In genomic region chr9:114483499-114483898, GRCh38 we compare ENCODE assay signal across 19 cellular contexts. TPM values are rescaled to one million over a fixed set of nuclear protein-coding genes. Genes with fewer than 3 reads are reported as not detected.
DNase-seq lines count a peak whose midpoint lies in the region; ATAC-seq and TF ChIP-seq lines count a peak whose summit lies in the region.
"Had no signal": no experiment of that assay in that cellular context is flagged by ENCODE, and none has a peak within 500 bp of the region (broad histone marks: within the 10 kb centered on the region; RNA-seq: fewer than 3 reads in every experiment).

No MANE protein-coding gene starts in this region.

- WGBS in right lobe of liver (ENCODE audit: insufficient coverage, low coverage, low lambda C conversion rate, missing lambda C conversion rate): 87% methylated on average over 3 of the region's 3 CpGs

- TF ChIP-seq CTCF in breast epithelium (IDR thresholded peaks at IDR 0.05) (no peak), VCaP (conservative IDR thresholded peaks at IDR 0.05) (no peak), right lobe of liver (IDR thresholded peaks at IDR 0.05) (no peak)

- intact Hi-C loops in breast epithelium (cut with DNase I; ENCODE audit: low total_unique reads): no loop called here
- intact Hi-C loops in right lobe of liver (cut with DNase I): loop anchor here in 1 of 2 donors (10.0 kb wide), 1 partner anchor 171 kb away; the partner anchor contains the start of gene TEX53

- H3K4me3 ChIP-seq in breast epithelium: no peak overlapping the region
- no peak overlapping the region for H3K4me3 ChIP-seq in right lobe of liver
- H3K4me3 ChIP-seq: BLaER1 treated with 17β-estradiol and CSF1 and Interleukin-3, amounts not matched to agents 10 nM and 100 nM; MG63 had no signal

- ATAC-seq in stimulated activated memory B cell treated with anti-CD40 and anti-IgM and Interleukin-4, amounts not matched to agents 10 μg/mL and 1 μg/mL and 100 μg/mL, for 72 hours: no peak
- ATAC-seq in HG03196 (IDR thresholded peaks at IDR 0.05; ENCODE audit: unreplicated experiment): no peak
- no peak for ATAC-seq in right lobe of liver

- TF ChIP-seq POLR2A in breast epithelium (IDR thresholded peaks at IDR 0.05) (no peak), right lobe of liver (IDR thresholded peaks at IDR 0.05) (no peak)

- H3K4me1 ChIP-seq in breast epithelium (no peaks in the 10 kb centered on the region), right lobe of liver (no peaks in the 10 kb centered on the region)

- no peaks in the 10 kb centered on the region for H3K27me3 Mint-ChIP-seq in stimulated activated memory B cell treated with anti-CD40 and anti-IgM and Interleukin-4, amounts not matched to agents 10 μg/mL and 1 μg/mL and 100 μg/mL, for 72 hours
- H3K27me3 Mint-ChIP-seq: IgD-negative memory B cell had no signal

- in situ Hi-C loops in T47D (cut with HindIII; ENCODE audit: low pct_unique_long_range_greater_than_20kb, low sequenced_read_pairs): no loop called here

- no peaks in the 10 kb centered on the region for H3K36me3 ChIP-seq in breast epithelium
- no peaks in the 10 kb centered on the region for H3K36me3 ChIP-seq in right lobe of liver
- H3K36me3 ChIP-seq: BLaER1 treated with 17β-estradiol and CSF1 and Interleukin-3, amounts not matched to agents 10 nM and 100 nM; MG63 had no signal

- DNase-seq in T47D (ENCODE audit: low read depth in 1 of 2, low spot score in 1 of 2) (peak; percentile 38 to 74), breast epithelium (ENCODE audit: low spot score in 2 of 2) (no peak), NCI-H146 (lab: John Stamatoyannopoulos, UW) (peak; percentile 8), right lobe of liver (no peak)
- DNase-seq in stimulated activated CD4-positive, alpha-beta T cell treated with anti-CD3 and anti-CD28 coated beads, Interleukin-1b, Interleukin-23, amount 100 ng/mL, for 48 hours: no peak
- DNase-seq: CD8-positive, alpha-beta memory T cell; GDM1; H7; Karpas-422; MG63; NCI-H1092 treated with DMSO at 0.1 percent for 48 hours; NCI-H187; NCI-H2107; NCI-H524 had no signal

- peak overlapping the region; percentile 92 for H3K27ac Mint-ChIP-seq in stimulated activated memory B cell treated with anti-CD40 and anti-IgM and Interleukin-4, amounts not matched to agents 10 μg/mL and 1 μg/mL and 100 μg/mL, for 72 hours

- H3K9me3 ChIP-seq in breast epithelium (no peaks in the 10 kb centered on the region), right lobe of liver (no peaks in the 10 kb centered on the region)
- H3K9me3 ChIP-seq: BLaER1 treated with 17β-estradiol and CSF1 and Interleukin-3, amounts not matched to agents 10 nM and 100 nM; MG63 had no signal

- H3K27ac ChIP-seq in breast epithelium: no peak overlapping the region
- 0 out of 2 replicates have a peak overlapping the region, but pooled peaks have one; percentile 15 for H3K27ac ChIP-seq in VCaP
- no peak overlapping the region for H3K27ac ChIP-seq in right lobe of liver
- H3K27ac ChIP-seq: BLaER1 treated with 17β-estradiol and CSF1 and Interleukin-3, amounts not matched to agents 10 nM and 100 nM had no signal

- H3K4me1 Mint-ChIP-seq in stimulated activated memory B cell treated with anti-CD40 and anti-IgM and Interleukin-4, amounts not matched to agents 10 μg/mL and 1 μg/mL and 100 μg/mL, for 72 hours: peaks cover 67% of the 10 kb centered on the region

- no peaks in the 10 kb centered on the region for H3K27me3 ChIP-seq in breast epithelium
- H3K27me3 ChIP-seq in right lobe of liver: no peaks in the 10 kb centered on the region
- H3K27me3 ChIP-seq: BLaER1 treated with 17β-estradiol and CSF1 and Interleukin-3, amounts not matched to agents 10 nM and 100 nM; MG63 had no signal

- no peaks in the 10 kb centered on the region for H3K9me3 Mint-ChIP-seq in stimulated activated memory B cell treated with anti-CD40 and anti-IgM and Interleukin-4, amounts not matched to agents 10 μg/mL and 1 μg/mL and 100 μg/mL, for 72 hours
- H3K9me3 Mint-ChIP-seq: CD8-positive, alpha-beta memory T cell; IgD-negative memory B cell had no signal

- no peak overlapping the region for H3K4me3 Mint-ChIP-seq in stimulated activated memory B cell treated with anti-CD40 and anti-IgM and Interleukin-4, amounts not matched to agents 10 μg/mL and 1 μg/mL and 100 μg/mL, for 72 hours
- H3K4me3 Mint-ChIP-seq: IgD-negative memory B cell had no signal

- H3K36me3 Mint-ChIP-seq in stimulated activated memory B cell treated with anti-CD40 and anti-IgM and Interleukin-4, amounts not matched to agents 10 μg/mL and 1 μg/mL and 100 μg/mL, for 72 hours: peaks cover 8% of the 10 kb centered on the region
- H3K36me3 Mint-ChIP-seq: IgD-negative memory B cell had no signal

RNA-seq across cellular contexts. Expression of gene WHRN, which starts 21.8 kb away (rescaled TPM):
- total RNA-seq in breast epithelium: 10 to 100 TPM in 2 of 3 donors, 1 to 10 TPM in 1; 2.4 to 16.4 (median 15.1) TPM
- 1 to 10 TPM; 2.1 to 3.7 (median 2.7) TPM for total RNA-seq in right lobe of liver

Comparison
In these comparisons a context has a peak if more than half of its experiments do, and no peak if none do; other contexts are left out.
1. DNase-seq: peak in T47D (2 of 2) and NCI-H146 (single experiment); none in breast epithelium (0 of 2), stimulated activated CD4-positive, alpha-beta T cell treated with anti-CD3 and anti-CD28 coated beads, Interleukin-1b, Interleukin-23, amount 100 ng/mL, for 48 hours (single experiment) and right lobe of liver (0 of 3).